ENCODE assay signal across 18 cellular contexts in genomic region chr3:135014575-135014974, GRCh38.
DNase-seq lines count a peak whose midpoint lies in the region; ATAC-seq, FAIRE-seq and TF ChIP-seq lines count a peak whose summit lies in the region.
"Had no signal": no experiment of that assay in that cellular context is flagged by ENCODE, and none has a peak within 500 bp of the region (broad histone marks: within the 10 kb centered on the region; RNA-seq: fewer than 3 reads in every experiment).

No MANE protein-coding gene starts in this region.

- H2BK20ac ChIP-seq in H1 (ENCODE audit: low read length), result no peak overlapping the region

- H2BK15ac ChIP-seq in H1 (ENCODE audit: low read length), result no peak overlapping the region

- WGBS in H1 (ENCODE audit: extremely low coverage in 1 of 2, insufficient coverage in 1 of 2, insufficient read length in 1 of 2, insufficient replicate concordance in 2 of 2, low coverage in 1 of 2, low lambda C conversion rate in 2 of 2, missing lambda C conversion rate in 1 of 2), 2 experiments, result 0% methylated on average over 1 of the region's 1 CpG; no CpG with 5 or more reads in 1 of the 2 experiments

- H4K5ac ChIP-seq in H1 (ENCODE audit: insufficient read length, low read depth, low read length), result no peak overlapping the region

- H2AK5ac ChIP-seq in H1 (ENCODE audit: low read depth, low read length), result no peak overlapping the region

- POLR2A ChIA-PET in H1 (lab: Charles Lee; ENCODE audit: partially characterized antibody), result no interaction called here

- TF ChIP-seq EP300 in H1 (IDR thresholded peaks at IDR 0.05; ENCODE audit: borderline replicate concordance in 1 of 2, low read depth in 2 of 2, low read length in 2 of 2), result no peak

- no peak overlapping the region for H3K4ac ChIP-seq in H1 (replicated peaks; ENCODE audit: insufficient read length, low read depth, low read length)

- no peak overlapping the region for H2BK120ac ChIP-seq in H1 (replicated peaks; ENCODE audit: low read depth, low read length)

- DNase-seq in M059J (ENCODE audit: low read depth) (peak; percentile 47), H1 (ENCODE audit: low read depth in 1 of 2, low spot score in 2 of 2) (no peak), left kidney (ENCODE audit: low read depth, low spot score) (peak; percentile 20), COLO668 (lab: John Stamatoyannopoulos, UW; ENCODE audit: unreplicated experiment) (no peak), HT-29 (ENCODE audit: low spot score) (no peak), ACHN (no peak)
- DNase-seq: AML-193; Calu3; CD4-positive, alpha-beta T cell; DMS79 treated with DMSO at 0.1 percent for 48 hours; GF-D8; GOT3; H9 had no signal

- no peaks in the 10 kb centered on the region for H3K79me2 ChIP-seq in H1 (ENCODE audit: control insufficient read depth in 1 of 2, insufficient read depth in 2 of 2, low read length in 2 of 2)

- TF ChIP-seq CTCF in H1 (IDR thresholded peaks at IDR 0.05; ENCODE audit: control extremely low read depth in 1 of 3, insufficient read depth in 1 of 3, low read depth in 1 of 3, low read length in 3 of 3), result no peak

- no peak for TF ChIP-seq RAD21 in H1 (IDR thresholded peaks at IDR 0.05 in 1 of 2, conservative IDR thresholded peaks at IDR 0.05 in 1 of 2; ENCODE audit: low read depth in 2 of 2, low read length in 2 of 2)

- H3K23me2 ChIP-seq in H1 (ENCODE audit: low read depth, low read length), result no peaks in the 10 kb centered on the region

- H3K18ac ChIP-seq in H1 (ENCODE audit: extremely low read depth, low read length), result no peak overlapping the region

- H4K91ac ChIP-seq in H1 (replicated peaks; ENCODE audit: insufficient read length, low read length), result no peak overlapping the region

- no peak overlapping the region for H3K23ac ChIP-seq in H1 (ENCODE audit: insufficient read length)

- peaks cover 0 to 7% (median 0%) of the 10 kb centered on the region in 4 experiments; a peak in 2 of 7 replicates for H3K4me1 ChIP-seq in H1 (replicated peaks in 1 of 4; ENCODE audit: control insufficient read depth in 3 of 4, insufficient read depth in 4 of 4, low read length in 3 of 4)

- H3K4me2 ChIP-seq in H1 (ENCODE audit: insufficient read depth in 1 of 2, low read depth in 2 of 2, low read length in 2 of 2), result no peak overlapping the region
- H3K4me2 ChIP-seq: KMS-11 had no signal

- no peaks in the 10 kb centered on the region for H4K20me1 ChIP-seq in H1 (replicated peaks in 1 of 2; ENCODE audit: control insufficient read depth in 1 of 2, insufficient read depth in 2 of 2, low read length in 2 of 2)

- H4K8ac ChIP-seq in H1 (ENCODE audit: extremely low read depth, insufficient read depth, low read length), result no peak overlapping the region

- CTCF ChIA-PET in H1 (lab: Charles Lee; ENCODE audit: partially characterized antibody), result no interaction called here

- H3K27me3 ChIP-seq in H1 (replicated peaks in 1 of 4; ENCODE audit: control insufficient read depth in 3 of 4, extremely low read depth in 1 of 4, insufficient read depth in 3 of 4, low read length in 3 of 4), result no peaks in the 10 kb centered on the region

- no peak overlapping the region for H3K56ac ChIP-seq in H1 (replicated peaks; ENCODE audit: insufficient read length, low read depth, low read length)

- no peak overlapping the region for H2BK5ac ChIP-seq in H1 (ENCODE audit: low read depth, low read length)

- in situ Hi-C loops in ACHN (cut with HindIII; ENCODE audit: low pct_ligation_motif_present, low pct_unique_long_range_greater_than_20kb, low sequenced_read_pairs), result no loop called here

- no peak for FAIRE-seq in H1 (lab: Jason Lieb, UNC)
- FAIRE-seq: A204.1, GM12878 had no signal

- H3K27ac ChIP-seq in H1 (ENCODE audit: low read depth, low read length), result no peak overlapping the region
- H3K27ac ChIP-seq: C4-2B, KMS-11 had no signal

- H3K9me3 ChIP-seq in H1 (ENCODE audit: insufficient read depth in 2 of 2, low read depth in 1 of 2, low read length in 1 of 2), result no peaks in the 10 kb centered on the region

- ATAC-seq in HG03571 (IDR thresholded peaks at IDR 0.05; ENCODE audit: unreplicated experiment), result no peak
- ATAC-seq: GM12878 had no signal

- no peak overlapping the region for H3K14ac ChIP-seq in H1 (ENCODE audit: insufficient read length)

- no peak for TF ChIP-seq POLR2A in H1 (IDR thresholded peaks at IDR 0.05; ENCODE audit: control extremely low read depth in 1 of 2, low read depth in 2 of 2, low read length in 2 of 2)

- H3K36me3 ChIP-seq in H1 (ENCODE audit: control insufficient read depth in 2 of 4, insufficient read depth in 4 of 4, low read length in 3 of 4), result no peaks in the 10 kb centered on the region

- no peaks in the 10 kb centered on the region for H3K79me1 ChIP-seq in H1 (ENCODE audit: low read depth, low read length)

- no peak overlapping the region for H3K4me3 ChIP-seq in H1 (ENCODE audit: extremely low read depth in 1 of 4, insufficient read depth in 2 of 4, low read depth in 3 of 4, low read length in 4 of 4)
- H3K4me3 ChIP-seq: GM12878 had no signal

- H2AFZ ChIP-seq in H1 (ENCODE audit: low read length), result no peak overlapping the region

- no peak overlapping the region for H3K9ac ChIP-seq in H1 (replicated peaks in 1 of 4; ENCODE audit: extremely low read depth in 1 of 4, low read depth in 3 of 4, low read length in 3 of 4)
- H3K9ac ChIP-seq: KMS-11 had no signal

- no peak overlapping the region for H2BK12ac ChIP-seq in H1 (ENCODE audit: low read depth, low read length)

TF ChIP-seq in H1, 55 proteins besides CTCF, POLR2A, EP300 and RAD21:
- TF ChIP-seq BCL11A (IDR thresholded peaks at IDR 0.05; ENCODE audit: low read depth in 2 of 2, low read length in 2 of 2) (no peak), YY1 (IDR thresholded peaks at IDR 0.05; ENCODE audit: low read depth, low read length) (no peak), RNF2 (IDR thresholded peaks at IDR 0.05; ENCODE audit: borderline replicate concordance, low read depth, low read length, missing control alignments, poor library complexity, severe bottlenecking) (no peak), MAX (IDR thresholded peaks at IDR 0.05) (0 out of 2 replicates have a peak, but pooled peaks have one; percentile 35), BRCA1 (IDR thresholded peaks at IDR 0.05; ENCODE audit: low read depth, low read length) (no peak)
TF ChIP-seq in H1: peak in this region for 1.

Comparison
In these comparisons a context has a peak if more than half of its experiments do, and no peak if none do; other contexts are left out.
1. DNase-seq: peak in M059J (single experiment) and left kidney (single experiment); none in H1 (0 of 2), COLO668 (single experiment), HT-29 (single experiment) and ACHN (single experiment).